In the genomic region with DNA sequence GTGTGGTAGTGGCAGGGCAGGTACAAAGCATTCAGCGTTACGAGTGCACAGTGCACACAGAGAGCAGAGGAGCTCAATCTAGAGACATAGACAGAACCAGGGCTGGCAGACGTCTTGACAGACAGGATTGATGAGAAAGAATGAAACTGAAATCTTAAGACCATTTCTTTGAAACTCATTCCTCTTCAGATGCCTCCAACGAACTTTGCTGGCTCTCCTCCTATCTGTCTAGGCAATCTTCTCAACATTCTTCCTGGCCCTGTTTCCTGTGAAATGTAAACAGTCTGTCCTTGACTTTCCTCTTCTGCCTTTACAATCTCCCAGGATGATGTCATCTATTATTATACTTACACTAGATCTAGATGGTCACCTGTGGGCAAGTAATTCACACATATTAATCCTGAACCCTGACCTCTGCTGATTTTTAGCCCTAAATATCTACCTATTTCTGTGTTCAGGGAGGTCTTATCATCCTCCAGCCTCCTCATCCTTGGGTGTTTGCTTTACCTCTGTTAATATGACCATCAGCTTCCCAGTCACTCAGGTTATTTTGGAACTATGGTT, we compare ENCODE assay signal across 9 cellular contexts.
A peak's percentile ranks its signal among the peaks of the same experiment; 100 is the strongest.
DNase-seq lines count a peak whose midpoint lies in the region; ATAC-seq and TF ChIP-seq lines count a peak whose summit lies in the region.
"Had no signal": no experiment of that assay in that cellular context is flagged by ENCODE, and none has a peak within 500 bp of the region (broad histone marks: within the 10 kb centered on the region; RNA-seq: fewer than 3 reads in every experiment).

No MANE protein-coding gene starts in this region.

- H3K27ac ChIP-seq in DND-41 (ENCODE audit: low read length) = peak overlapping the region; percentile 71
- no peak overlapping the region for H3K27ac ChIP-seq in HEK293 (ENCODE audit: extremely low read depth, low read depth, low read length)
- H3K27ac ChIP-seq in left lung = no peak overlapping the region

- H3K27me3 ChIP-seq in DND-41 (ENCODE audit: insufficient read depth, low read length, poor library complexity) (no peaks in the 10 kb centered on the region), left lung (peaks cover 0 to 7% of the 10 kb centered on the region in 2 donors)

- H3K9me3 ChIP-seq in DND-41 (ENCODE audit: insufficient read depth, low read length, severe bottlenecking) (no peaks in the 10 kb centered on the region), HEK293 (ENCODE audit: control insufficient read depth, insufficient read depth, low read depth, low read length) (no peaks in the 10 kb centered on the region), left lung (peaks cover 0 to 2% of the 10 kb centered on the region in 2 donors)

- H3K4me1 ChIP-seq in DND-41 (ENCODE audit: insufficient read depth, low read length) (peaks cover 60% of the 10 kb centered on the region), HEK293 (ENCODE audit: control insufficient read depth, insufficient read depth, low read length) (peaks cover 10% of the 10 kb centered on the region; the same call in 1 of the 2 replicates), left lung (no peaks in the 10 kb centered on the region)

- intact Hi-C loops in left lung (cut with DNase I) = no loop called here

- H3K4me3 ChIP-seq in DND-41 (ENCODE audit: low read depth in 1 of 2, low read length in 2 of 2) = peak overlapping the region in 1 of 2 experiments; percentile 33; a peak in 2 of 4 replicates
- H3K4me3 ChIP-seq in HEK293 (ENCODE audit: low read depth, low read length) = no peak overlapping the region
- H3K4me3 ChIP-seq in left lung = no peak overlapping the region

- TF ChIP-seq CTCF in DND-41 (IDR thresholded peaks at IDR 0.05; ENCODE audit: borderline replicate concordance, extremely low read depth, low read length, poor library complexity, severe bottlenecking) (no peak), HEK293 (tag by site-specific recombination; IDR thresholded peaks at IDR 0.05) (no peak), left lung (IDR thresholded peaks at IDR 0.05) (no peak)

- H3K9ac ChIP-seq in DND-41 (ENCODE audit: low read depth, low read length) = peak overlapping the region; percentile 41

- DNase-seq in DND-41 (peak; percentile 71), left lung (no peak), C1 segment of cervical spinal cord (lab: John Stamatoyannopoulos, UW) (no peak), mucosa of gallbladder (ENCODE audit: low spot score) (no peak), DMS 273 treated with DMSO at 0.1 percent for 48 hours (lab: John Stamatoyannopoulos, UW) (no peak)
- DNase-seq: SW 1271 had no signal

- H3K36me3 ChIP-seq in DND-41 (ENCODE audit: insufficient read depth, low read length) (no peaks in the 10 kb centered on the region; the same call in 1 of the 2 replicates), HEK293 (ENCODE audit: control insufficient read depth in 2 of 2, insufficient read depth in 1 of 2, low read length in 2 of 2) (no peaks in the 10 kb centered on the region), left lung (no peaks in the 10 kb centered on the region)

- H3K79me2 ChIP-seq in DND-41 (ENCODE audit: insufficient read depth, low read length) = no peaks in the 10 kb centered on the region

- peak overlapping the region; percentile 53 for H3K4me2 ChIP-seq in DND-41 (ENCODE audit: insufficient read depth, low read length)

- CTCF ChIA-PET in HEK293 (lab: Yijun Ruan, JAX) = interaction anchor here (0.6 to 2.7 kb wide), 5 partner anchors 11 to 251 kb away, joined by 3 to 10 read pairs (median 7); no protein-coding TSS in a partner anchor

- POLR2A ChIA-PET in HEK293 (lab: Yijun Ruan, JAX) = interaction anchor here (0.5 to 1.7 kb wide), 2 partner anchors 170 to 270 kb away, joined by 4 read pairs; no protein-coding TSS in a partner anchor

- H2AFZ ChIP-seq in DND-41 (ENCODE audit: low read depth, low read length) = peak overlapping the region; percentile 58

- H4K20me1 ChIP-seq in DND-41 (ENCODE audit: insufficient read depth, low read length) = no peaks in the 10 kb centered on the region

- ATAC-seq in DND-41 (ENCODE audit: insufficient read depth, low read depth) (peak; percentile 97), left lung (peak; percentile 40), HG03520 (IDR thresholded peaks at IDR 0.05; ENCODE audit: unreplicated experiment) (no peak)
- peak; percentile 97 to 98 for ATAC-seq in activated CD4-positive, CD25-positive, alpha-beta regulatory T cell treated with anti-CD3 and anti-CD28 coated beads, Interleukin-2, amount 50 U/mL, for 24 hours

TF ChIP-seq in HEK293, 187 proteins besides CTCF, POLR2A, EP300 and RAD21 (continues in another document):
- TF ChIP-seq ZEB2 (tag by site-specific recombination; IDR thresholded peaks at IDR 0.05) = 0 out of 2 replicates have a peak, but pooled peaks have one; percentile 20
- no peak; the same call in 1 of the 2 replicates for TF ChIP-seq TRIM28 (IDR thresholded peaks at IDR 0.05; ENCODE audit: borderline replicate concordance, low read length)
- TF ChIP-seq ZFP37 (tag by site-specific recombination; IDR thresholded peaks at IDR 0.05) = no peak
- no peak for TF ChIP-seq ZBTB8A (tag by site-specific recombination; IDR thresholded peaks at IDR 0.05)
- TF ChIP-seq ZNF518A (tag by site-specific recombination; conservative IDR thresholded peaks at IDR 0.05; ENCODE audit: low read depth) = 0 out of 2 replicates have a peak, but pooled peaks have one; percentile 35
- TF ChIP-seq ZNF792 (tag by site-specific recombination; IDR thresholded peaks at IDR 0.05) = no peak
- TF ChIP-seq IKZF3 (tag by site-specific recombination; IDR thresholded peaks at IDR 0.05) = peak; percentile 43; the same call in 1 of the 2 replicates
- TF ChIP-seq ZXDB (tag by site-specific recombination; IDR thresholded peaks at IDR 0.05) = 0 out of 2 replicates have a peak, but pooled peaks have one; percentile 17
- TF ChIP-seq BCL11B (tag by site-specific recombination; IDR thresholded peaks at IDR 0.05; ENCODE audit: low read depth) = no peak
- TF ChIP-seq SCRT2 (tag by site-specific recombination; IDR thresholded peaks at IDR 0.05) = 0 out of 2 replicates have a peak, but pooled peaks have one; percentile 13
- TF ChIP-seq, protein P1, sequence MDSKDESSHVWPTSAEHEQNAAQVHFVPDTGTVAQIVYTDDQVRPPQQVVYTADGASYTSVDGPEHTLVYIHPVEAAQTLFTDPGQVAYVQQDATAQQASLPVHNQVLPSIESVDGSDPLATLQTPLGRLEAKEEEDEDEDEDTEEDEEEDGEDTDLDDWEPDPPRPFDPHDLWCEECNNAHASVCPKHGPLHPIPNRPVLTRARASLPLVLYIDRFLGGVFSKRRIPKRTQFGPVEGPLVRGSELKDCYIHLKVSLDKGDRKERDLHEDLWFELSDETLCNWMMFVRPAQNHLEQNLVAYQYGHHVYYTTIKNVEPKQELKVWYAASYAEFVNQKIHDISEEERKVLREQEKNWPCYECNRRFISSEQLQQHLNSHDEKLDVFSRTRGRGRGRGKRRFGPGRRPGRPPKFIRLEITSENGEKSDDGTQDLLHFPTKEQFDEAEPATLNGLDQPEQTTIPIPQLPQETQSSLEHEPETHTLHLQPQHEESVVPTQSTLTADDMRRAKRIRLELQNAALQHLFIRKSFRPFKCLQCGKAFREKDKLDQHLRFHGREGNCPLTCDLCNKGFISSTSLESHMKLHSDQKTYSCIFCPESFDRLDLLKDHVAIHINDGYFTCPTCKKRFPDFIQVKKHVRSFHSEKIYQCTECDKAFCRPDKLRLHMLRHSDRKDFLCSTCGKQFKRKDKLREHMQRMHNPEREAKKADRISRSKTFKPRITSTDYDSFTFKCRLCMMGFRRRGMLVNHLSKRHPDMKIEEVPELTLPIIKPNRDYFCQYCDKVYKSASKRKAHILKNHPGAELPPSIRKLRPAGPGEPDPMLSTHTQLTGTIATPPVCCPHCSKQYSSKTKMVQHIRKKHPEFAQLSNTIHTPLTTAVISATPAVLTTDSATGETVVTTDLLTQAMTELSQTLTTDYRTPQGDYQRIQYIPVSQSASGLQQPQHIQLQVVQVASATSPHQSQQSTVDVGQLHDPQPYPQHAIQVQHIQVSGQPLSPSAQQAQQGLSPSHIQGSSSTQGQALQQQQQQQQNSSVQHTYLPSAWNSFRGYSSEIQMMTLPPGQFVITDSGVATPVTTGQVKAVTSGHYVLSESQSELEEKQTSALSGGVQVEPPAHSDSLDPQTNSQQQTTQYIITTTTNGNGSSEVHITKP (tag by site-specific recombination; IDR thresholded peaks at IDR 0.05) = no peak
- TF ChIP-seq PRDM1 (tag by site-specific recombination; IDR thresholded peaks at IDR 0.05) = peak; percentile 54; the same call in 1 of the 2 replicates
